11 cellular contexts compared by ENCODE assay signal in genomic region chr22:45335021-45335818, GRCh38. TPM values are rescaled to one million over a fixed set of nuclear protein-coding genes. Genes with fewer than 3 reads are reported as not detected.
A peak's percentile ranks its signal among the peaks of the same experiment; 100 is the strongest.
DNase-seq lines count a peak whose midpoint lies in the region; ATAC-seq, FAIRE-seq and TF ChIP-seq lines count a peak whose summit lies in the region.
"Had no signal": no experiment of that assay in that cellular context is flagged by ENCODE, and none has a peak within 500 bp of the region (broad histone marks: within the 10 kb centered on the region; RNA-seq: fewer than 3 reads in every experiment).

No MANE protein-coding gene starts in this region.

- H3K27ac ChIP-seq in astrocyte (ENCODE audit: low read depth, low read length) = no peak overlapping the region
- peak overlapping the region; percentile 92 for H3K27ac ChIP-seq in left ventricle myocardium inferior (replicated peaks)

- H2AFZ ChIP-seq in astrocyte (ENCODE audit: low read depth, low read length) = no peak overlapping the region

- peak; percentile 16 for TF ChIP-seq CTCF in astrocyte (IDR thresholded peaks at IDR 0.05; ENCODE audit: insufficient read depth, low read depth, low read length)
- TF ChIP-seq CTCF in left ventricle myocardium inferior (IDR thresholded peaks at IDR 0.05; ENCODE audit: borderline replicate concordance) = peak; percentile 53

- no peaks in the 10 kb centered on the region for H4K20me1 ChIP-seq in astrocyte (ENCODE audit: insufficient read depth, low read length)

- H3K9me3 ChIP-seq in astrocyte (ENCODE audit: insufficient read depth, low read depth, low read length) (no peaks in the 10 kb centered on the region), left ventricle myocardium inferior (replicated peaks) (no peaks in the 10 kb centered on the region)

- H3K4me3 ChIP-seq in H7 (ENCODE audit: insufficient read depth, low read depth, low read length) (no peak overlapping the region), astrocyte (ENCODE audit: insufficient read depth, low read depth, low read length) (no peak overlapping the region), left ventricle myocardium inferior (peak overlapping the region; percentile 6)

- no peak overlapping the region for H3K27ac Mint-ChIP-seq in astrocyte (ENCODE audit: unreplicated experiment)

- intact Hi-C loops in left ventricle myocardium inferior (cut with micrococcal nuclease) = no loop called here
- intact Hi-C loops in sciatic nerve (cut with DNase I) = no loop called here

- H3K9me3 Mint-ChIP-seq in astrocyte (ENCODE audit: unreplicated experiment) = no peaks in the 10 kb centered on the region

- H3K4me2 ChIP-seq in astrocyte (ENCODE audit: low read length) = no peak overlapping the region

- DNase-seq in H7 = peak; percentile 85
- DNase-seq in astrocyte (ENCODE audit: low read depth) = no peak
- DNase-seq in left ventricle myocardium inferior = peak; percentile 85
- DNase-seq in sciatic nerve (ENCODE audit: low spot score) = no peak
- DNase-seq: activated naive CD4-positive, alpha-beta T cell treated with Interleukin-2 at 50 U/mL for 16 hours; NCI-H1048; small intestine had no signal

- no peak overlapping the region for H3K9ac ChIP-seq in astrocyte (ENCODE audit: low read length)

- no peaks in the 10 kb centered on the region for H3K79me2 ChIP-seq in astrocyte (ENCODE audit: insufficient read depth, low read length)

- no peak overlapping the region for H3K4me3 Mint-ChIP-seq in astrocyte (ENCODE audit: unreplicated experiment)

- H3K36me3 Mint-ChIP-seq in astrocyte (ENCODE audit: low read depth, unreplicated experiment) = peaks cover 15% of the 10 kb centered on the region

- no peaks in the 10 kb centered on the region for H3K4me1 Mint-ChIP-seq in astrocyte (ENCODE audit: low read depth, unreplicated experiment)

- ATAC-seq in sciatic nerve (peak; percentile 38), GM18502 (IDR thresholded peaks at IDR 0.05; ENCODE audit: poor library complexity, unreplicated experiment) (no peak), GM21825 (IDR thresholded peaks at IDR 0.05; ENCODE audit: unreplicated experiment) (no peak), GM18868 (IDR thresholded peaks at IDR 0.05; ENCODE audit: unreplicated experiment) (no peak), HG02571 (IDR thresholded peaks at IDR 0.05; ENCODE audit: unreplicated experiment) (no peak)

- peaks cover 15% of the 10 kb centered on the region for H3K36me3 ChIP-seq in H7 (replicated peaks; ENCODE audit: control insufficient read depth, insufficient read depth, low read length)
- no peaks in the 10 kb centered on the region for H3K36me3 ChIP-seq in astrocyte (ENCODE audit: insufficient read depth, low read length)
- H3K36me3 ChIP-seq in left ventricle myocardium inferior = peaks cover 66% of the 10 kb centered on the region

- peaks cover 7% of the 10 kb centered on the region for H3K4me1 ChIP-seq in astrocyte (ENCODE audit: insufficient read depth, low read length)
- peaks cover 52% of the 10 kb centered on the region for H3K4me1 ChIP-seq in left ventricle myocardium inferior

- no peaks in the 10 kb centered on the region for H3K27me3 Mint-ChIP-seq in astrocyte (ENCODE audit: low read depth, unreplicated experiment)

- no peaks in the 10 kb centered on the region for H3K27me3 ChIP-seq in H7 (ENCODE audit: control insufficient read depth, insufficient read depth, low read length)
- H3K27me3 ChIP-seq in astrocyte (ENCODE audit: insufficient read depth, low read length) = no peaks in the 10 kb centered on the region
- H3K27me3 ChIP-seq in left ventricle myocardium inferior (ENCODE audit: low read depth) = no peaks in the 10 kb centered on the region

- no peak for FAIRE-seq in astrocyte (lab: Jason Lieb, UNC)
- FAIRE-seq: small intestine had no signal

RNA-seq across cellular contexts. Expression of gene FAM118A, which starts 25.5 kb away (rescaled TPM):
- total RNA-seq in H7 (2014; rRNA removed; shearing (Covaris generic)) = 15.7 and 31.1 TPM in 2 replicates
- 18.3 and 18.7 TPM in 2 replicates for total RNA-seq in astrocyte
- 14.1 TPM for total RNA-seq in left ventricle myocardium inferior
- total RNA-seq in sciatic nerve = 44.9 TPM

RNA-seq across cellular contexts. Expression of gene UPK3A, which starts 50.5 kb away (rescaled TPM):
- 0.41 TPM in 1 of 2 replicates, not detected in the other for total RNA-seq in H7 (2014; rRNA removed; shearing (Covaris generic))
- total RNA-seq in astrocyte (not detected in 2 replicates), left ventricle myocardium inferior (not detected), sciatic nerve (not detected)

Comparison
In these comparisons a context has a peak if more than half of its experiments do, and no peak if none do; other contexts are left out.
1. DNase-seq: peak in H7 (single experiment) and left ventricle myocardium inferior (single experiment); none in astrocyte (single experiment) and sciatic nerve (single experiment).